In the genomic region with DNA sequence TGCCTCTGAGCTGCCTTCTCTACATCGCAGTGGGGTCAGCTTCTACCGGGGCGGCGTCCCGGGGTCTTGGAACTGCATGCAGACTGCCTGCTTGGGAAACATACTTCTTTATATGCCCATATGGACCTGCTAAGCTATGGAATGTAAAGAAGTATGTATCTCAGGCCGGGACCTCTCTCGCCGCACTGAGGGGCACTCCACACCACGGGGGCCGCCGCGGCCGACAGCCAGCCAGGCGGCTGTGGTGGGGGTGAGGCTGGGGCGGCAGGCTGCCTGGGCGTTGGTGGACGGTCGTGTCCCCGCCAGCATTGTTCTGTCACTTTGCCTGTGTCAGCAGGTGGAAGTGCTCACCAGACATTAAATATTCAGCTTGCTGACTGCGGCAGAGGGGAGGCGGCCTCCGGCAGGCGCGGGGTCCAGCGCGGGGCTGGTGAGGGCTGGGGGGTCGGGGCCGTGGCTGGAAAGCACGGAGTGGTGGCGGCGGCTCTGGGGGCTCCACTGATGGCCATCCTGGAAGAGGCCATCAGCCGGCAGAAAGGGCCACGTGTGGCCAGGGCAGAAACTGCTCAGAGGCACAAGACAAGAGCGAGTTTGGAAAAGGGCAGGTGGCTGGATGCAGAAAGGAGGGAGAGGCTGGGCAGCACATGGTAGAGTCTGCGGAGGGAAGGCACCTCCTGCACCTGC, we compare ENCODE assay signal across 14 cellular contexts.
"Had no signal": no experiment of that assay in that cellular context is flagged by ENCODE, and none has a peak within 500 bp of the region (broad histone marks: within the 10 kb centered on the region; RNA-seq: fewer than 3 reads in every experiment).

No MANE protein-coding gene starts in this region.

- H3K27me3 ChIP-seq: ovary had no signal

- H3K36me3 ChIP-seq: adrenal gland, ovary had no signal

- ATAC-seq: effector memory CD8-positive, alpha-beta T cell; stimulated activated naive B cell treated with anti-CD40 and anti-IgM and Interleukin-4, amounts not matched to agents 10 μg/mL and 1 μg/mL and 100 μg/mL, for 72 hours; T-helper 17 cell had no signal

- H3K27ac Mint-ChIP-seq: activated B cell treated with CpG ODN at 0.5 μM for 24 hours; activated naive CD4-positive, alpha-beta T cell treated with anti-CD3 and anti-CD28 coated beads, Interleukin-2, amount 10 ng/mL, durations not matched to agents 7 days and 5 days; activated T-helper 2 cell treated with anti-CD3 and anti-CD28 coated beads, Interferon-gamma antibody, Interleukin-2, Interleukin-4, amounts not matched to agents 10 μg/mL and 5 μg/mL and 100 μg/mL, durations not matched to agents 14 hours and 24 hours and 36 hours; dendritic cell treated with granulocyte-macrophage colony-stimulating factor and Interleukin-4, amounts not matched to agents 40 ng/mL and 50 ng/mL, for 4 days; effector memory CD8-positive, alpha-beta T cell; stimulated activated naive B cell treated with anti-CD40 and anti-IgM and Interleukin-4, amounts not matched to agents 10 μg/mL and 1 μg/mL and 100 μg/mL, for 72 hours; T-helper 17 cell had no signal

- H3K4me3 Mint-ChIP-seq: activated B cell treated with CpG ODN at 0.5 μM for 24 hours; activated naive CD4-positive, alpha-beta T cell treated with anti-CD3 and anti-CD28 coated beads, Interleukin-2, amount 10 ng/mL, durations not matched to agents 7 days and 5 days; dendritic cell treated with granulocyte-macrophage colony-stimulating factor and Interleukin-4, amounts not matched to agents 40 ng/mL and 50 ng/mL, for 4 days; effector memory CD8-positive, alpha-beta T cell; stimulated activated naive B cell treated with anti-CD40 and anti-IgM and Interleukin-4, amounts not matched to agents 10 μg/mL and 1 μg/mL and 100 μg/mL, for 72 hours; T-helper 17 cell had no signal

- H3K4me3 ChIP-seq: adrenal gland, ovary had no signal

- H3K27ac ChIP-seq: adrenal gland, epithelial cell of prostate, ovary had no signal

- DNase-seq: activated B cell treated with CpG ODN at 0.5 μM for 24 hours; activated CD4-positive, alpha-beta T cell treated with anti-CD3 and anti-CD28 coated beads, Interleukin-2, amount 50 U/mL, for 1 hour; activated naive CD4-positive, alpha-beta T cell treated with anti-CD3 and anti-CD28 coated beads, Interleukin-2, amount 10 ng/mL, durations not matched to agents 7 days and 5 days; activated T-cell treated with anti-CD3 and anti-CD28 coated beads for 4 hours; adrenal gland; effector memory CD8-positive, alpha-beta T cell; hypothalamus; ovary; stimulated activated CD4-positive, alpha-beta T cell treated with anti-CD3 and anti-CD28 coated beads, Interleukin-2, amount 100 ng/mL, for 24 hours; stimulated activated naive B cell treated with anti-CD40 and anti-IgM and Interleukin-4, amounts not matched to agents 10 μg/mL and 1 μg/mL and 100 μg/mL, for 72 hours; T-helper 17 cell had no signal

- H3K9me3 Mint-ChIP-seq: activated B cell treated with CpG ODN at 0.5 μM for 24 hours; activated naive CD4-positive, alpha-beta T cell treated with anti-CD3 and anti-CD28 coated beads, Interleukin-2, amount 10 ng/mL, durations not matched to agents 7 days and 5 days; activated T-helper 2 cell treated with anti-CD3 and anti-CD28 coated beads, Interferon-gamma antibody, Interleukin-2, Interleukin-4, amounts not matched to agents 10 μg/mL and 5 μg/mL and 100 μg/mL, durations not matched to agents 14 hours and 24 hours and 36 hours; dendritic cell treated with granulocyte-macrophage colony-stimulating factor and Interleukin-4, amounts not matched to agents 40 ng/mL and 50 ng/mL, for 4 days; effector memory CD8-positive, alpha-beta T cell; stimulated activated naive B cell treated with anti-CD40 and anti-IgM and Interleukin-4, amounts not matched to agents 10 μg/mL and 1 μg/mL and 100 μg/mL, for 72 hours had no signal

- H3K4me1 Mint-ChIP-seq: activated naive CD4-positive, alpha-beta T cell treated with anti-CD3 and anti-CD28 coated beads, Interleukin-2, amount 10 ng/mL, durations not matched to agents 7 days and 5 days had no signal

- H3K9me3 ChIP-seq: adrenal gland, ovary had no signal
